8 cellular contexts compared by ENCODE assay signal in the genomic region with DNA sequence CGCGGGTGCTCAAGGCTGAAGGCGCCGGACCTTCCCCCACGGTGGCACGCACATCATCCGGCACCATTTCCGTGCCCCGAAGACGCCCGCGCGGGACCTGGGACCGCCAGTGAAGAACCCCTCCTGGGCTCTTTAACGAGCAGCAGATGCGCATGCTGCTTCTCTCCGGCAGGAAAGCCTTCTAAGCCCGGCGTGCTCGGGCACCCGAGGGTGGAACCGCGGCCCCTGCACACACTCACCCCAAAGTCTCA. TPM values are rescaled to one million over a fixed set of nuclear protein-coding genes. Genes with fewer than 3 reads are reported as not detected.
DNase-seq lines count a peak whose midpoint lies in the region; ATAC-seq and TF ChIP-seq lines count a peak whose summit lies in the region.

No MANE protein-coding gene starts in this region.

- peaks cover 26 to 47% (median 41%) of the 10 kb centered on the region in 11 experiments for H3K9me3 ChIP-seq in BLaER1 treated with 17β-estradiol and CSF1 and Interleukin-3, amounts not matched to agents 10 nM and 100 nM (replicated peaks in 1 of 11)
- H3K9me3 ChIP-seq in NT2/D1 (ENCODE audit: insufficient read depth, low read length): no peaks in the 10 kb centered on the region
- H3K9me3 ChIP-seq in endodermal cell (ENCODE audit: control insufficient read depth, low read length): no peaks in the 10 kb centered on the region
- no peaks in the 10 kb centered on the region for H3K9me3 ChIP-seq in neural progenitor cell (ENCODE audit: low read depth)

- peaks cover 26% of the 10 kb centered on the region for H3K4me1 Mint-ChIP-seq in endodermal cell
- peaks cover 26% of the 10 kb centered on the region for H3K4me1 Mint-ChIP-seq in neural progenitor cell

- TF ChIP-seq CTCF in endodermal cell (conservative IDR thresholded peaks at IDR 0.05) (no peak), neural progenitor cell (IDR thresholded peaks at IDR 0.05) (no peak)

- H4K20me1 ChIP-seq in BLaER1 treated with 17β-estradiol and CSF1 and Interleukin-3, amounts not matched to agents 10 nM and 100 nM: peaks cover 0 to 39% (median 5%) of the 10 kb centered on the region in 11 experiments; a peak in 10 of 22 replicates
- peaks cover 56% of the 10 kb centered on the region for H4K20me1 ChIP-seq in neural progenitor cell (ENCODE audit: low read depth)

- peak overlapping the region; percentile 48 to 85 (median 68) for H3K4me2 ChIP-seq in BLaER1 treated with 17β-estradiol and CSF1 and Interleukin-3, amounts not matched to agents 10 nM and 100 nM
- H3K4me2 ChIP-seq in neural progenitor cell: peak overlapping the region; percentile 84

- intact Hi-C loops in left colon (cut with DNase I, micrococcal nuclease): no loop called here

- peak overlapping the region; percentile 68 for H3K27ac Mint-ChIP-seq in endodermal cell
- no peak overlapping the region for H3K27ac Mint-ChIP-seq in neural progenitor cell

- H3K9me3 Mint-ChIP-seq in endodermal cell (no peaks in the 10 kb centered on the region), neural progenitor cell (peaks cover 6% of the 10 kb centered on the region)

- WGBS in endodermal cell (ENCODE audit: insufficient coverage in 1 of 2, insufficient read length in 1 of 2), 2 experiments: 0% methylated on average over 14 to 23 of the region's 23 CpGs

- no peaks in the 10 kb centered on the region for H3F3A ChIP-seq in neural progenitor cell (ENCODE audit: low read depth)

- H3K36me3 Mint-ChIP-seq in endodermal cell (ENCODE audit: low read depth) (peaks cover 4% of the 10 kb centered on the region), neural progenitor cell (no peaks in the 10 kb centered on the region)

- H3K4me3 ChIP-seq in BLaER1 treated with 17β-estradiol and CSF1 and Interleukin-3, amounts not matched to agents 10 nM and 100 nM: peak overlapping the region; percentile 41 to 66 (median 52); a peak in 19 of 20 replicates
- H3K4me3 ChIP-seq in NT2/D1 (ENCODE audit: insufficient read length, low read depth) (peak overlapping the region; percentile 53), endodermal cell (ENCODE audit: low read length) (peak overlapping the region; percentile 90), neural progenitor cell (peak overlapping the region; percentile 52)

- H3K4me1 ChIP-seq in BLaER1 treated with 17β-estradiol and CSF1 and Interleukin-3, amounts not matched to agents 10 nM and 100 nM: peaks cover 0 to 16% (median 9%) of the 10 kb centered on the region in 10 experiments; a peak in 7 of 20 replicates
- H3K4me1 ChIP-seq in NT2/D1 (ENCODE audit: insufficient read depth, insufficient read length) (no peaks in the 10 kb centered on the region), endodermal cell (ENCODE audit: control insufficient read depth, insufficient read depth, low read length) (peaks cover 5% of the 10 kb centered on the region), neural progenitor cell (peaks cover 10% of the 10 kb centered on the region)

- ATAC-seq in HG02798 (IDR thresholded peaks at IDR 0.05; ENCODE audit: poor library complexity, unreplicated experiment): no peak
- no peak for ATAC-seq in HG02852 (IDR thresholded peaks at IDR 0.05; ENCODE audit: unreplicated experiment)
- no peak for ATAC-seq in left colon

- H3K79me2 ChIP-seq in neural progenitor cell (ENCODE audit: low read depth): no peaks in the 10 kb centered on the region

- DNase-seq in NT2/D1 (ENCODE audit: low read depth, low spot score): no peak
- no peak for DNase-seq in endodermal cell
- DNase-seq in neural progenitor cell (ENCODE audit: low spot score): no peak
- no peak for DNase-seq in DMS153 (lab: John Stamatoyannopoulos, UW)
- DNase-seq in left colon: no peak

- no peak overlapping the region for H3K27ac ChIP-seq in BLaER1 treated with 17β-estradiol and CSF1 and Interleukin-3, amounts not matched to agents 10 nM and 100 nM
- H3K27ac ChIP-seq in endodermal cell (ENCODE audit: low read depth, low read length) (no peak overlapping the region), neural progenitor cell (no peak overlapping the region)

- H3K9ac ChIP-seq in BLaER1 treated with 17β-estradiol and CSF1 and Interleukin-3, amounts not matched to agents 10 nM and 100 nM: no peak overlapping the region
- H3K9ac ChIP-seq in NT2/D1 (ENCODE audit: insufficient read length, low read depth): peak overlapping the region; percentile 50
- H3K9ac ChIP-seq in endodermal cell (ENCODE audit: extremely low read depth, low read length, poor library complexity, severe bottlenecking): peak overlapping the region; percentile 88
- no peak overlapping the region for H3K9ac ChIP-seq in neural progenitor cell

- peaks cover 94 to 96% (median 96%) of the 10 kb centered on the region in 11 experiments for H3K27me3 ChIP-seq in BLaER1 treated with 17β-estradiol and CSF1 and Interleukin-3, amounts not matched to agents 10 nM and 100 nM
- peaks cover 82% of the 10 kb centered on the region for H3K27me3 ChIP-seq in NT2/D1 (ENCODE audit: insufficient read depth, insufficient read length)
- H3K27me3 ChIP-seq in endodermal cell (ENCODE audit: control insufficient read depth, insufficient read depth, low read length, poor library complexity, severe bottlenecking): peaks cover 79% of the 10 kb centered on the region
- H3K27me3 ChIP-seq in neural progenitor cell: peaks cover 97% of the 10 kb centered on the region

- H3K36me3 ChIP-seq in BLaER1 treated with 17β-estradiol and CSF1 and Interleukin-3, amounts not matched to agents 10 nM and 100 nM: no peaks in the 10 kb centered on the region
- H3K36me3 ChIP-seq in NT2/D1 (ENCODE audit: insufficient read depth, insufficient read length, low read length) (no peaks in the 10 kb centered on the region), endodermal cell (ENCODE audit: control insufficient read depth, insufficient read depth, low read length) (peaks cover 14% of the 10 kb centered on the region), neural progenitor cell (no peaks in the 10 kb centered on the region)

- H3K4me3 Mint-ChIP-seq in endodermal cell (peak overlapping the region; percentile 80), neural progenitor cell (peak overlapping the region; percentile 86)

- peaks cover 79% of the 10 kb centered on the region for H3K27me3 Mint-ChIP-seq in endodermal cell (ENCODE audit: insufficient read depth)
- peaks cover 65% of the 10 kb centered on the region for H3K27me3 Mint-ChIP-seq in neural progenitor cell (ENCODE audit: insufficient read depth, low read depth)

- peak overlapping the region; percentile 85 for H2AFZ ChIP-seq in neural progenitor cell (replicated peaks)

RNA-seq across cellular contexts. Expression of a gene that starts 0.2 kb away (rescaled TPM):
- total RNA-seq in endodermal cell: 10 to 100 TPM in 1 of 2 donors, 1 to 10 TPM in 1; 7.8 to 41.3 TPM
- 13.9 TPM for polyA plus RNA-seq in endodermal cell (2013, experiment 1 of 2)
- polyA plus RNA-seq in endodermal cell (2013, experiment 2 of 2): 19.2 TPM
- total RNA-seq in neural progenitor cell (ENCODE audit: low replicate concordance): not detected in 2 replicates
- under 1 TPM; 0.27 to 0.42 TPM for total RNA-seq in left colon

Comparison
In these comparisons a context has a peak if more than half of its experiments do, and no peak if none do; other contexts are left out.
1. H3K9ac ChIP-seq: peak in NT2/D1 (single experiment) and endodermal cell (single experiment); none in BLaER1 treated with 17β-estradiol and CSF1 and Interleukin-3, amounts not matched to agents 10 nM and 100 nM (0 of 11) and neural progenitor cell (single experiment).
2. Peak in every context shown above with its lines, with median percentiles within 50 percentile points of each other: H3K4me3 ChIP-seq.